5 cellular contexts compared by ENCODE assay signal in the genomic region with DNA sequence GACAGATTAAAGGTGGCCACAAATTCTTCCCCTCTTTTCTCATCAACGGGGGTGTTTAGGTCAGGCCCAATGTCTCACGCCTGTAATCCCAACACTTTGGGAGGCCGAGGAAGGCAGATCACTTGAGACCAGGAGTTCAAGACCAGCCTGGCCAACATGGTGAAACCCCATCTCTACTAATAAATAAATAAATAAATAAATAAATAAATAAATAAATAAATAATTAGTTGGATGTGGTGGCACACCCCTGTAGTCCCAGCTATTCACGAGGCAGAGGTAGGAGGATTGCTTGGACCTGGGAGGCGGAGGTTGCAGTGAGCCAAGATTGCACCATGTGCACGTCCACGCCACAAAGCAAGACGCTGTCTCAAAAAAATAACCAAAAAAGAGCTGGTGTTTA.
A peak's percentile ranks its signal among the peaks of the same experiment; 100 is the strongest.
DNase-seq lines count a peak whose midpoint lies in the region; ATAC-seq, FAIRE-seq and TF ChIP-seq lines count a peak whose summit lies in the region.
"Not testable (repeated sequence)": the region's sequence is repeated elsewhere in the genome, so short reads cannot be mapped to it uniquely, and the experiment has no call there.

No MANE protein-coding gene starts in this region.

- not testable (repeated sequence) for H3K27ac Mint-ChIP-seq in activated CD4-positive, alpha-beta T cell treated with anti-CD3 and anti-CD28 coated beads, Interleukin-2, amount 10 ng/mL, durations not matched to agents 24 days and 14 days

- ATAC-seq in A549; HCT116; IMR-90 (ENCODE audit: low read depth): not testable (repeated sequence)

- H2BK20ac ChIP-seq in IMR-90 (ENCODE audit: low read depth, low read length), result not testable (repeated sequence)

- not testable (repeated sequence) for H3K4me1 ChIP-seq in A549; HEK293 (ENCODE audit: control insufficient read depth, insufficient read depth, low read length); IMR-90 (ENCODE audit: control insufficient read depth, insufficient read depth, low read length)
- H3K4me1 ChIP-seq in HCT116 (ENCODE audit: control insufficient read depth in 1 of 2, insufficient read depth in 2 of 2, low read length in 2 of 2), result peaks cover 49 to 63% of the 10 kb centered on the region in 2 experiments

- H3K27me3 ChIP-seq in HCT116 (ENCODE audit: insufficient read depth, low read length); IMR-90 (ENCODE audit: control insufficient read depth, insufficient read depth, low read length): not testable (repeated sequence)

- dilution Hi-C loops in IMR-90 (cut with HindIII; ENCODE audit: low sequenced_read_pairs, unreplicated experiment), result not testable (repeated sequence)

- RAD21 ChIA-PET in HCT116 (lab: Charles Lee; ENCODE audit: low non-redundant PET in 1 of 2, low total read pairs in 2 of 2, uncharacterized antibody in 2 of 2, unreplicated experiment in 2 of 2), result not testable (repeated sequence)

- 81% methylated on average over 8 of the region's 8 CpGs for WGBS in A549 (ENCODE audit: missing lambda C conversion rate)
- WGBS in IMR-90 (ENCODE audit: extremely low coverage in 2 of 2, insufficient read length in 1 of 2), 2 experiments, result no CpG with 5 or more reads among the region's 8 CpGs

- peak overlapping the region; percentile 69 for H3K4ac ChIP-seq in IMR-90 (ENCODE audit: low read depth, low read length)

- not testable (repeated sequence) for H2AK9ac ChIP-seq in IMR-90 (replicated peaks; ENCODE audit: low read depth, low read length, poor library complexity)

- peak overlapping the region; percentile 80; the same call in 1 of the 2 replicates for H2AK5ac ChIP-seq in IMR-90 (ENCODE audit: low read depth, low read length)

- H2BK15ac ChIP-seq in IMR-90 (ENCODE audit: low read depth, low read length), result 0 out of 3 replicates have a peak overlapping the region, but pooled peaks have one; percentile 48

- DNase-seq in A549 (ENCODE audit: low read depth in 1 of 2, low spot score in 1 of 2); HCT116 (ENCODE audit: low read depth, low spot score); IMR-90: not testable (repeated sequence)
- peak; percentile 29 for DNase-seq in activated CD4-positive, alpha-beta T cell treated with anti-CD3 and anti-CD28 coated beads, Interleukin-2, amount 10 ng/mL, durations not matched to agents 24 days and 14 days

- H4K8ac ChIP-seq in IMR-90 (ENCODE audit: low read depth in 2 of 2, low read length in 2 of 2), result not testable (repeated sequence)

- not testable (repeated sequence) for H3K14ac ChIP-seq in IMR-90 (replicated peaks; ENCODE audit: low read depth, low read length)

- not testable (repeated sequence) for H3K4me3 ChIP-seq in A549; HCT116 (replicated peaks in 1 of 2; ENCODE audit: low read depth in 1 of 2, low read length in 2 of 2); HEK293 (ENCODE audit: low read depth, low read length); IMR-90 (ENCODE audit: insufficient read depth, low read depth, low read length)

- H3K27ac ChIP-seq in A549; HEK293 (ENCODE audit: extremely low read depth, low read depth, low read length); IMR-90 (ENCODE audit: insufficient read depth, low read length): not testable (repeated sequence)
- H3K27ac ChIP-seq in HCT116 (ENCODE audit: low read depth, low read length), result peak overlapping the region; percentile 97

- TF ChIP-seq RAD21 in A549 (conservative IDR thresholded peaks at IDR 0.05 in 1 of 2, IDR thresholded peaks at IDR 0.05 in 1 of 2); HCT116 (IDR thresholded peaks at IDR 0.05; ENCODE audit: low read depth); IMR-90 (IDR thresholded peaks at IDR 0.05; ENCODE audit: low read length): not testable (repeated sequence)

- TF ChIP-seq CTCF in A549 (IDR thresholded peaks at IDR 0.05); HCT116 (IDR thresholded peaks at IDR 0.05 in 2 of 3, conservative IDR thresholded peaks at IDR 0.05 in 1 of 3; ENCODE audit: borderline replicate concordance in 1 of 3, insufficient read depth in 1 of 3, low read depth in 2 of 3, low read length in 2 of 3); HEK293 (tag by site-specific recombination; IDR thresholded peaks at IDR 0.05); IMR-90 (conservative IDR thresholded peaks at IDR 0.05; ENCODE audit: low read depth, low read length): not testable (repeated sequence)

- not testable (repeated sequence) for H3K4me2 ChIP-seq in A549; IMR-90 (ENCODE audit: low read depth, low read length)
- peak overlapping the region; percentile 58 for H3K4me2 ChIP-seq in HCT116 (ENCODE audit: low read length)

- H3K56ac ChIP-seq in IMR-90 (ENCODE audit: extremely low read depth, insufficient read depth, low read length), result not testable (repeated sequence)

- not testable (repeated sequence) for H3K18ac ChIP-seq in IMR-90 (ENCODE audit: low read depth, low read length)

- FAIRE-seq in A549 (lab: Jason Lieb, UNC), result not testable (repeated sequence)

- H3K27me3 Mint-ChIP-seq in activated CD4-positive, alpha-beta T cell treated with anti-CD3 and anti-CD28 coated beads, Interleukin-2, amount 10 ng/mL, durations not matched to agents 24 days and 14 days, result peaks cover 48% of the 10 kb centered on the region

- CTCF ChIA-PET in A549 (lab: Yijun Ruan, JAX), result interaction anchor here (1.1 to 1.2 kb wide), 2 partner anchors 13 to 364 kb away, joined by 5 to 6 read pairs; no protein-coding TSS in a partner anchor
- CTCF ChIA-PET in HCT116 (lab: Charles Lee); IMR-90 (lab: Yijun Ruan, JAX): not testable (repeated sequence)
- CTCF ChIA-PET in HEK293 (lab: Yijun Ruan, JAX), result interaction anchor here (0.6 to 0.7 kb wide), 2 partner anchors 405 to 836 kb away, joined by 3 read pairs; no protein-coding TSS in a partner anchor

- not testable (repeated sequence) for H3K9me2 ChIP-seq in HCT116 (ENCODE audit: insufficient read depth)

- not testable (repeated sequence) for TF ChIP-seq POLR2A in A549 (IDR thresholded peaks at IDR 0.05; ENCODE audit: low read length); HCT116 (IDR thresholded peaks at IDR 0.05; ENCODE audit: borderline replicate concordance, extremely low read depth, insufficient read depth, insufficient read length); IMR-90 (IDR thresholded peaks at IDR 0.05; ENCODE audit: low read depth, low read length)

- not testable (repeated sequence) for H2AFZ ChIP-seq in HCT116 (ENCODE audit: low read depth, low read length, poor library complexity, severe bottlenecking); IMR-90 (replicated peaks; ENCODE audit: low read length, poor library complexity)

- not testable (repeated sequence) for H3K23ac ChIP-seq in IMR-90 (ENCODE audit: low read depth, low read length)

- H3K4me1 Mint-ChIP-seq in activated CD4-positive, alpha-beta T cell treated with anti-CD3 and anti-CD28 coated beads, Interleukin-2, amount 10 ng/mL, durations not matched to agents 24 days and 14 days, result peaks cover 32% of the 10 kb centered on the region

- not testable (repeated sequence) for H3K36me3 ChIP-seq in HCT116 (ENCODE audit: control insufficient read depth in 1 of 2, insufficient read depth in 2 of 2, low read length in 2 of 2); HEK293 (ENCODE audit: control insufficient read depth in 2 of 2, insufficient read depth in 1 of 2, low read length in 2 of 2); IMR-90 (ENCODE audit: control insufficient read depth, insufficient read depth, low read length)

- not testable (repeated sequence) for H4K5ac ChIP-seq in IMR-90 (ENCODE audit: low read depth, low read length)

- H3K79me2 ChIP-seq in HCT116 (ENCODE audit: insufficient read depth, low read length), result not testable (repeated sequence)

- not testable (repeated sequence) for H3K36me3 Mint-ChIP-seq in activated CD4-positive, alpha-beta T cell treated with anti-CD3 and anti-CD28 coated beads, Interleukin-2, amount 10 ng/mL, durations not matched to agents 24 days and 14 days (ENCODE audit: low read depth)

- not testable (repeated sequence) for H4K20me1 ChIP-seq in HCT116 (ENCODE audit: insufficient read depth); IMR-90 (ENCODE audit: insufficient read depth, low read length)

- not testable (repeated sequence) for H2BK120ac ChIP-seq in IMR-90 (ENCODE audit: low read depth, low read length)

- H2BK5ac ChIP-seq in IMR-90 (ENCODE audit: low read depth, low read length, poor library complexity, severe bottlenecking), result not testable (repeated sequence)

- H4K91ac ChIP-seq in IMR-90 (ENCODE audit: insufficient read depth, low read depth, low read length), result not testable (repeated sequence)

- in situ Hi-C loops in IMR-90 (cut with MboI; ENCODE audit: low sequenced_read_pairs), result not testable (repeated sequence)

- H3K9ac ChIP-seq in HCT116 (ENCODE audit: low read length); IMR-90 (ENCODE audit: low read depth, low read length): not testable (repeated sequence)

- TF ChIP-seq EP300 in A549 (IDR thresholded peaks at IDR 0.05), result not testable (repeated sequence)

- not testable (repeated sequence) for H3K4me3 Mint-ChIP-seq in activated CD4-positive, alpha-beta T cell treated with anti-CD3 and anti-CD28 coated beads, Interleukin-2, amount 10 ng/mL, durations not matched to agents 24 days and 14 days

- intact Hi-C loops in HCT116 (cut with micrococcal nuclease), result loop anchor here (10.0 kb wide), 1 partner anchor 565 kb away; no protein-coding TSS in a partner anchor
- intact Hi-C loops in IMR-90 (cut with micrococcal nuclease), result not testable (repeated sequence)
- intact Hi-C loops in activated CD4-positive, alpha-beta T cell treated with anti-CD3 and anti-CD28 coated beads, Interleukin-2, amount 10 ng/mL, durations not matched to agents 24 days and 14 days (cut with micrococcal nuclease), result loop anchor here (2.0 to 10.0 kb wide), 8 partner anchors 21 to 565 kb away; no protein-coding TSS in a partner anchor

- H3K9me1 ChIP-seq in IMR-90 (ENCODE audit: insufficient read depth, low read length), result not testable (repeated sequence)

- not testable (repeated sequence) for BruUV-seq in HCT116 (replicated peaks; lab: Mats Ljungman, UMichigan); IMR-90 (replicated peaks; lab: Mats Ljungman, UMichigan)

- POLR2A ChIA-PET in A549 (lab: Yijun Ruan, JAX); HCT116 (lab: Charles Lee); HEK293 (lab: Yijun Ruan, JAX); IMR-90 (lab: Charles Lee; ENCODE audit: unreplicated experiment): not testable (repeated sequence)

- H3K79me1 ChIP-seq in IMR-90 (ENCODE audit: low read depth in 1 of 2, low read length in 2 of 2), result not testable (repeated sequence)

- H3K9me3 Mint-ChIP-seq in activated CD4-positive, alpha-beta T cell treated with anti-CD3 and anti-CD28 coated beads, Interleukin-2, amount 10 ng/mL, durations not matched to agents 24 days and 14 days, result not testable (repeated sequence)

- not testable (repeated sequence) for H3K9me3 ChIP-seq in A549; HCT116 (ENCODE audit: control insufficient read depth in 1 of 2, insufficient read depth in 1 of 2, low read depth in 1 of 2, low read length in 2 of 2); HEK293 (ENCODE audit: control insufficient read depth, insufficient read depth, low read depth, low read length); IMR-90 (ENCODE audit: control insufficient read depth, insufficient read depth, low read length)
